1 cellular context compared by ENCODE assay signal in the genomic region with DNA sequence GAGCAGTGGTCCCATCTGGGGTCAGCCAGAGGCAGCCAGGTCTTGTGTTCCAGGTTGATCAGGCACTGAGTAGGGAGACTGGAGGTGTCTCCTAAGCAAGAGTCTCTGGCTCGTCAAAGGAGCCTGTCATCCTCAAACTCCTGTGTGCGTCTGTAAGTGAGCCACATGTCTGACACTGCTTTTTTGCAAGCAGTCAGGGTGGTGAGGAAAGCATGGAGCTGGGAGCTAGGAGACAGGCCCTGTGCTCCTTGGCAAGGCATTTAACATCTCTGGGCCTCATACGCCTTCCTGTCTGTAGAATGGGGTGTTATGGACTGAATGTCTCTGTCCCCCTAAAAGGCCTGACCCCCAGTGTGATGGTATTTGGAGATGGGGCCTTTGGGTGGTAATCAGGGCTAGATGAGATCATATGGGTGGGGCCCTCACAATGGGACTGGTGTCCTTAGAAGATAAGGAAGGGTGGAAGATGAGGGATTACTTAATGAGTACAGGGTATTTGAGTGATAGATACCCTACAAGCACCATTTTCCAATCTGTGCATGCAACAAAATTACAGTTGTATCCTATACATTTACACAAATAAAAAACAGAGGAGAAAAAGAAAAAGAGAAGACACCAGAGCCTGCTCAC.
TF ChIP-seq lines count a peak whose summit lies in the region.

No MANE protein-coding gene starts in this region.

TF ChIP-seq in GM23338, 12 proteins besides CTCF, POLR2A, EP300 and RAD21 (continued from another document):
- TF ChIP-seq, protein P1, sequence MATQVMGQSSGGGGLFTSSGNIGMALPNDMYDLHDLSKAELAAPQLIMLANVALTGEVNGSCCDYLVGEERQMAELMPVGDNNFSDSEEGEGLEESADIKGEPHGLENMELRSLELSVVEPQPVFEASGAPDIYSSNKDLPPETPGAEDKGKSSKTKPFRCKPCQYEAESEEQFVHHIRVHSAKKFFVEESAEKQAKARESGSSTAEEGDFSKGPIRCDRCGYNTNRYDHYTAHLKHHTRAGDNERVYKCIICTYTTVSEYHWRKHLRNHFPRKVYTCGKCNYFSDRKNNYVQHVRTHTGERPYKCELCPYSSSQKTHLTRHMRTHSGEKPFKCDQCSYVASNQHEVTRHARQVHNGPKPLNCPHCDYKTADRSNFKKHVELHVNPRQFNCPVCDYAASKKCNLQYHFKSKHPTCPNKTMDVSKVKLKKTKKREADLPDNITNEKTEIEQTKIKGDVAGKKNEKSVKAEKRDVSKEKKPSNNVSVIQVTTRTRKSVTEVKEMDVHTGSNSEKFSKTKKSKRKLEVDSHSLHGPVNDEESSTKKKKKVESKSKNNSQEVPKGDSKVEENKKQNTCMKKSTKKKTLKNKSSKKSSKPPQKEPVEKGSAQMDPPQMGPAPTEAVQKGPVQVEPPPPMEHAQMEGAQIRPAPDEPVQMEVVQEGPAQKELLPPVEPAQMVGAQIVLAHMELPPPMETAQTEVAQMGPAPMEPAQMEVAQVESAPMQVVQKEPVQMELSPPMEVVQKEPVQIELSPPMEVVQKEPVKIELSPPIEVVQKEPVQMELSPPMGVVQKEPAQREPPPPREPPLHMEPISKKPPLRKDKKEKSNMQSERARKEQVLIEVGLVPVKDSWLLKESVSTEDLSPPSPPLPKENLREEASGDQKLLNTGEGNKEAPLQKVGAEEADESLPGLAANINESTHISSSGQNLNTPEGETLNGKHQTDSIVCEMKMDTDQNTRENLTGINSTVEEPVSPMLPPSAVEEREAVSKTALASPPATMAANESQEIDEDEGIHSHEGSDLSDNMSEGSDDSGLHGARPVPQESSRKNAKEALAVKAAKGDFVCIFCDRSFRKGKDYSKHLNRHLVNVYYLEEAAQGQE (IDR thresholded peaks at IDR 0.05; ENCODE audit: unreplicated experiment) = no peak
- TF ChIP-seq EZH2 (IDR thresholded peaks at IDR 0.05; ENCODE audit: low read depth, unreplicated experiment) (no peak), NANOG (IDR thresholded peaks at IDR 0.05; ENCODE audit: borderline replicate concordance) (no peak), POLR2AphosphoS5 (IDR thresholded peaks at IDR 0.05; ENCODE audit: low read depth) (no peak), JUNB (IDR thresholded peaks at IDR 0.05; ENCODE audit: unreplicated experiment) (no peak), STAT1 (IDR thresholded peaks at IDR 0.05; ENCODE audit: unreplicated experiment) (no peak), CREB1 (CRISPR knock-in tag; IDR thresholded peaks at IDR 0.05; ENCODE audit: low read depth) (no peak), ZNF114 (CRISPR knock-in tag; IDR thresholded peaks at IDR 0.05) (no peak), EZH2phosphoT487 (IDR thresholded peaks at IDR 0.05; ENCODE audit: unreplicated experiment) (no peak)
- TF ChIP-seq, protein P2, sequence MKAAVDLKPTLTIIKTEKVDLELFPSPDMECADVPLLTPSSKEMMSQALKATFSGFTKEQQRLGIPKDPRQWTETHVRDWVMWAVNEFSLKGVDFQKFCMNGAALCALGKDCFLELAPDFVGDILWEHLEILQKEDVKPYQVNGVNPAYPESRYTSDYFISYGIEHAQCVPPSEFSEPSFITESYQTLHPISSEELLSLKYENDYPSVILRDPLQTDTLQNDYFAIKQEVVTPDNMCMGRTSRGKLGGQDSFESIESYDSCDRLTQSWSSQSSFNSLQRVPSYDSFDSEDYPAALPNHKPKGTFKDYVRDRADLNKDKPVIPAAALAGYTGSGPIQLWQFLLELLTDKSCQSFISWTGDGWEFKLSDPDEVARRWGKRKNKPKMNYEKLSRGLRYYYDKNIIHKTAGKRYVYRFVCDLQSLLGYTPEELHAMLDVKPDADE (IDR thresholded peaks at IDR 0.05) = no peak
- TF ChIP-seq, protein P3, sequence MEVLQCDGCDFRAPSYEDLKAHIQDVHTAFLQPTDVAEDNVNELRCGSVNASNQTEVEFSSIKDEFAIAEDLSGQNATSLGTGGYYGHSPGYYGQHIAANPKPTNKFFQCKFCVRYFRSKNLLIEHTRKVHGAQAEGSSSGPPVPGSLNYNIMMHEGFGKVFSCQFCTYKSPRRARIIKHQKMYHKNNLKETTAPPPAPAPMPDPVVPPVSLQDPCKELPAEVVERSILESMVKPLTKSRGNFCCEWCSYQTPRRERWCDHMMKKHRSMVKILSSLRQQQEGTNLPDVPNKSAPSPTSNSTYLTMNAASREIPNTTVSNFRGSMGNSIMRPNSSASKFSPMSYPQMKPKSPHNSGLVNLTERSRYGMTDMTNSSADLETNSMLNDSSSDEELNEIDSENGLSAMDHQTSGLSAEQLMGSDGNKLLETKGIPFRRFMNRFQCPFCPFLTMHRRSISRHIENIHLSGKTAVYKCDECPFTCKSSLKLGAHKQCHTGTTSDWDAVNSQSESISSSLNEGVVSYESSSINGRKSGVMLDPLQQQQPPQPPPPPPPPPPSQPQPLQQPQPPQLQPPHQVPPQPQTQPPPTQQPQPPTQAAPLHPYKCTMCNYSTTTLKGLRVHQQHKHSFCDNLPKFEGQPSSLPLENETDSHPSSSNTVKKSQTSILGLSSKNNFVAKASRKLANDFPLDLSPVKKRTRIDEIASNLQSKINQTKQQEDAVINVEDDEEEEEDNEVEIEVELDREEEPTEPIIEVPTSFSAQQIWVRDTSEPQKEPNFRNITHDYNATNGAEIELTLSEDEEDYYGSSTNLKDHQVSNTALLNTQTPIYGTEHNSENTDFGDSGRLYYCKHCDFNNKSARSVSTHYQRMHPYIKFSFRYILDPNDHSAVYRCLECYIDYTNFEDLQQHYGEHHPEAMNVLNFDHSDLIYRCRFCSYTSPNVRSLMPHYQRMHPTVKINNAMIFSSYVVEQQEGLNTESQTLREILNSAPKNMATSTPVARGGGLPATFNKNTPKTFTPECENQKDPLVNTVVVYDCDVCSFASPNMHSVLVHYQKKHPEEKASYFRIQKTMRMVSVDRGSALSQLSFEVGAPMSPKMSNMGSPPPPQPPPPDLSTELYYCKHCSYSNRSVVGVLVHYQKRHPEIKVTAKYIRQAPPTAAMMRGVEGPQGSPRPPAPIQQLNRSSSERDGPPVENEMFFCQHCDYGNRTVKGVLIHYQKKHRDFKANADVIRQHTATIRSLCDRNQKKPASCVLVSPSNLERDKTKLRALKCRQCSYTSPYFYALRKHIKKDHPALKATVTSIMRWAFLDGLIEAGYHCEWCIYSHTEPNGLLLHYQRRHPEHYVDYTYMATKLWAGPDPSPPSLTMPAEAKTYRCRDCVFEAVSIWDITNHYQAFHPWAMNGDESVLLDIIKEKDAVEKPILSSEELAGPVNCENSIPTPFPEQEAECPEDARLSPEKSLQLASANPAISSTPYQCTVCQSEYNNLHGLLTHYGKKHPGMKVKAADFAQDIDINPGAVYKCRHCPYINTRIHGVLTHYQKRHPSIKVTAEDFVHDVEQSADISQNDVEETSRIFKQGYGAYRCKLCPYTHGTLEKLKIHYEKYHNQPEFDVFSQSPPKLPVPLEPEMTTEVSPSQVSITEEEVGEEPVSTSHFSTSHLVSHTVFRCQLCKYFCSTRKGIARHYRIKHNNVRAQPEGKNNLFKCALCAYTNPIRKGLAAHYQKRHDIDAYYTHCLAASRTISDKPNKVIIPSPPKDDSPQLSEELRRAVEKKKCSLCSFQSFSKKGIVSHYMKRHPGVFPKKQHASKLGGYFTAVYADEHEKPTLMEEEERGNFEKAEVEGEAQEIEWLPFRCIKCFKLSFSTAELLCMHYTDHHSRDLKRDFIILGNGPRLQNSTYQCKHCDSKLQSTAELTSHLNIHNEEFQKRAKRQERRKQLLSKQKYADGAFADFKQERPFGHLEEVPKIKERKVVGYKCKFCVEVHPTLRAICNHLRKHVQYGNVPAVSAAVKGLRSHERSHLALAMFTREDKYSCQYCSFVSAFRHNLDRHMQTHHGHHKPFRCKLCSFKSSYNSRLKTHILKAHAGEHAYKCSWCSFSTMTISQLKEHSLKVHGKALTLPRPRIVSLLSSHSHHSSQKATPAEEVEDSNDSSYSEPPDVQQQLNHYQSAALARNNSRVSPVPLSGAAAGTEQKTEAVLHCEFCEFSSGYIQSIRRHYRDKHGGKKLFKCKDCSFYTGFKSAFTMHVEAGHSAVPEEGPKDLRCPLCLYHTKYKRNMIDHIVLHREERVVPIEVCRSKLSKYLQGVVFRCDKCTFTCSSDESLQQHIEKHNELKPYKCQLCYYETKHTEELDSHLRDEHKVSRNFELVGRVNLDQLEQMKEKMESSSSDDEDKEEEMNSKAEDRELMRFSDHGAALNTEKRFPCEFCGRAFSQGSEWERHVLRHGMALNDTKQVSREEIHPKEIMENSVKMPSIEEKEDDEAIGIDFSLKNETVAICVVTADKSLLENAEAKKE (CRISPR knock-in tag; IDR thresholded peaks at IDR 0.05) = no peak
